ENCODE assay signal across 9 cellular contexts in genomic region chr2:138503652-138504051, GRCh38. TPM values are rescaled to one million over a fixed set of nuclear protein-coding genes. Genes with fewer than 3 reads are reported as not detected.
DNase-seq lines count a peak whose midpoint lies in the region; ATAC-seq, FAIRE-seq and TF ChIP-seq lines count a peak whose summit lies in the region.
"Had no signal": no experiment of that assay in that cellular context is flagged by ENCODE, and none has a peak within 500 bp of the region (broad histone marks: within the 10 kb centered on the region; RNA-seq: fewer than 3 reads in every experiment).

No MANE protein-coding gene starts in this region.

- peaks cover 66% of the 10 kb centered on the region for H3K79me2 ChIP-seq in keratinocyte (ENCODE audit: control insufficient read depth, insufficient read depth, low read length)

- TF ChIP-seq CTCF in keratinocyte (optimal IDR thresholded peaks at IDR 0.05 in 1 of 3, IDR thresholded peaks at IDR 0.05 in 1 of 3, conservative IDR thresholded peaks at IDR 0.05 in 1 of 3; ENCODE audit: extremely low read depth in 1 of 3, insufficient read depth in 2 of 3, low read length in 3 of 3) = no peak
- TF ChIP-seq CTCF in tibial artery (IDR thresholded peaks at IDR 0.05) = no peak

- H3K4me3 ChIP-seq in keratinocyte (ENCODE audit: control insufficient read depth in 2 of 3, extremely low read depth in 1 of 3, insufficient read depth in 2 of 3, low read depth in 1 of 3, low read length in 3 of 3) = peak overlapping the region; percentile 92 to 100 (median 98)
- peak overlapping the region; percentile 96 to 98 for H3K4me3 ChIP-seq in tibial artery

- H3K9me3 Mint-ChIP-seq in activated naive CD4-positive, alpha-beta T cell treated with anti-CD3 and anti-CD28 coated beads for 36 hours = no peaks in the 10 kb centered on the region
- no peaks in the 10 kb centered on the region for H3K9me3 Mint-ChIP-seq in activated CD4-positive, alpha-beta memory T cell treated with anti-CD3 and anti-CD28 coated beads, Interleukin-2, amount 10 ng/mL, durations not matched to agents 7 days and 5 days

- CTCF ChIA-PET in activated naive CD4-positive, alpha-beta T cell treated with anti-CD3 and anti-CD28 coated beads for 36 hours (lab: Charles Lee) = no interaction called here
- CTCF ChIA-PET in activated CD4-positive, alpha-beta memory T cell treated with anti-CD3 and anti-CD28 coated beads, Interleukin-2, amount 10 ng/mL, durations not matched to agents 7 days and 5 days (lab: Charles Lee) = no interaction called here

- POLR2A ChIA-PET in activated CD4-positive, alpha-beta memory T cell treated with anti-CD3 and anti-CD28 coated beads, Interleukin-2, amount 10 ng/mL, durations not matched to agents 7 days and 5 days (lab: Charles Lee) = interaction anchor here (1.3 kb wide), 1 partner anchor 9 kb away, joined by 5 read pairs; no protein-coding TSS in a partner anchor

- no peak for FAIRE-seq in keratinocyte (lab: Jason Lieb, UNC)

- H3K27me3 ChIP-seq in keratinocyte (ENCODE audit: control insufficient read depth, extremely low read depth, insufficient read depth, low read length) = no peaks in the 10 kb centered on the region
- H3K27me3 ChIP-seq in tibial artery = no peaks in the 10 kb centered on the region

- H3K9me1 ChIP-seq in keratinocyte (ENCODE audit: control insufficient read depth, extremely low read depth, insufficient read depth, low read length) = no peaks in the 10 kb centered on the region

- H3K27me3 Mint-ChIP-seq in activated naive CD4-positive, alpha-beta T cell treated with anti-CD3 and anti-CD28 coated beads for 36 hours (ENCODE audit: low read depth) = no peaks in the 10 kb centered on the region
- no peaks in the 10 kb centered on the region for H3K27me3 Mint-ChIP-seq in activated CD4-positive, alpha-beta memory T cell treated with anti-CD3 and anti-CD28 coated beads, Interleukin-2, amount 10 ng/mL, durations not matched to agents 7 days and 5 days

- peaks cover 8% of the 10 kb centered on the region for H3K4me1 ChIP-seq in keratinocyte (ENCODE audit: control insufficient read depth, extremely low read depth, insufficient read depth, low read length)
- peaks cover 0 to 75% (median 36%) of the 10 kb centered on the region in 4 donors for H3K4me1 ChIP-seq in tibial artery

- no peak overlapping the region for H2AFZ ChIP-seq in keratinocyte (ENCODE audit: control insufficient read depth, low read length)

- peak overlapping the region; percentile 92 for H3K9ac ChIP-seq in keratinocyte (ENCODE audit: control insufficient read depth, extremely low read depth, insufficient read depth, low read length)

- intact Hi-C loops in activated naive CD4-positive, alpha-beta T cell treated with anti-CD3 and anti-CD28 coated beads for 36 hours (cut with micrococcal nuclease) = loop anchor here (1.0 to 10.0 kb wide), 3 partner anchors 13 to 549 kb away; no protein-coding TSS in a partner anchor
- intact Hi-C loops in tibial artery (cut with DNase I; ENCODE audit: low total_unique reads) = no loop called here

- dilution Hi-C loops in keratinocyte (cut with MboI; ENCODE audit: extremely low pct_ligation_motif_present, low sequenced_read_pairs) = no loop called here

- no peak for ATAC-seq in GM21390 (IDR thresholded peaks at IDR 0.05; ENCODE audit: unreplicated experiment)
- ATAC-seq in HG02981 (IDR thresholded peaks at IDR 0.05; ENCODE audit: unreplicated experiment) = no peak

- peak overlapping the region; percentile 88 for H3K4me2 ChIP-seq in keratinocyte (ENCODE audit: control insufficient read depth, extremely low read depth, insufficient read depth, low read depth, low read length)

- H3K27ac ChIP-seq in keratinocyte (ENCODE audit: control insufficient read depth, insufficient read depth, low read length) = peak overlapping the region; percentile 92
- H3K27ac ChIP-seq in tibial artery = peak overlapping the region; percentile 98

- H3K4me3 Mint-ChIP-seq in activated naive CD4-positive, alpha-beta T cell treated with anti-CD3 and anti-CD28 coated beads for 36 hours = peak overlapping the region; percentile 96
- peak overlapping the region; percentile 84 for H3K4me3 Mint-ChIP-seq in activated CD4-positive, alpha-beta memory T cell treated with anti-CD3 and anti-CD28 coated beads, Interleukin-2, amount 10 ng/mL, durations not matched to agents 7 days and 5 days

- no peaks in the 10 kb centered on the region for H4K20me1 ChIP-seq in keratinocyte (ENCODE audit: control insufficient read depth, extremely low read depth, insufficient read depth, low read length)

- peak overlapping the region; percentile 92 for H3K27ac Mint-ChIP-seq in activated naive CD4-positive, alpha-beta T cell treated with anti-CD3 and anti-CD28 coated beads for 36 hours
- H3K27ac Mint-ChIP-seq in activated CD4-positive, alpha-beta memory T cell treated with anti-CD3 and anti-CD28 coated beads, Interleukin-2, amount 10 ng/mL, durations not matched to agents 7 days and 5 days = no peak overlapping the region

- no peak for DNase-seq in activated naive CD4-positive, alpha-beta T cell treated with anti-CD3 and anti-CD28 coated beads for 36 hours
- DNase-seq in activated naive CD4-positive, alpha-beta T cell (lab: John Stamatoyannopoulos, UW) = no peak
- DNase-seq in activated CD4-positive, alpha-beta memory T cell treated with anti-CD3 and anti-CD28 coated beads, Interleukin-2, amount 10 ng/mL, durations not matched to agents 7 days and 5 days = no peak
- DNase-seq in keratinocyte (ENCODE audit: low read depth, low spot score) = no peak
- DNase-seq in tibial artery = no peak
- DNase-seq in hippocampal formation (lab: John Stamatoyannopoulos, UW) = no peak
- DNase-seq: T-helper 9 cell had no signal

- H3K36me3 ChIP-seq in keratinocyte (ENCODE audit: control insufficient read depth in 2 of 2, extremely low read depth in 1 of 2, insufficient read depth in 2 of 2, low read length in 2 of 2) (no peaks in the 10 kb centered on the region), tibial artery (no peaks in the 10 kb centered on the region)

- H3K9me3 ChIP-seq in keratinocyte (ENCODE audit: control insufficient read depth, low read depth, low read length) = no peaks in the 10 kb centered on the region
- no peaks in the 10 kb centered on the region for H3K9me3 ChIP-seq in tibial artery

- H3K4me1 Mint-ChIP-seq in activated naive CD4-positive, alpha-beta T cell treated with anti-CD3 and anti-CD28 coated beads for 36 hours (ENCODE audit: low read depth) = peaks cover 39% of the 10 kb centered on the region
- peaks cover 26% of the 10 kb centered on the region for H3K4me1 Mint-ChIP-seq in activated CD4-positive, alpha-beta memory T cell treated with anti-CD3 and anti-CD28 coated beads, Interleukin-2, amount 10 ng/mL, durations not matched to agents 7 days and 5 days

- peaks cover 13% of the 10 kb centered on the region for H3K36me3 Mint-ChIP-seq in activated naive CD4-positive, alpha-beta T cell treated with anti-CD3 and anti-CD28 coated beads for 36 hours (ENCODE audit: low read depth)
- peaks cover 19% of the 10 kb centered on the region for H3K36me3 Mint-ChIP-seq in activated CD4-positive, alpha-beta memory T cell treated with anti-CD3 and anti-CD28 coated beads, Interleukin-2, amount 10 ng/mL, durations not matched to agents 7 days and 5 days (ENCODE audit: low read depth)

RNA-seq across cellular contexts. Expression of gene SPOPL, which starts 2.1 kb away (rescaled TPM):
- 1 to 10 TPM; 8.4 to 8.7 TPM for total RNA-seq in activated naive CD4-positive, alpha-beta T cell treated with anti-CD3 and anti-CD28 coated beads for 36 hours
- 10 to 100 TPM; 16.0 to 16.1 TPM for total RNA-seq in activated CD4-positive, alpha-beta memory T cell treated with anti-CD3 and anti-CD28 coated beads, Interleukin-2, amount 10 ng/mL, durations not matched to agents 7 days and 5 days
- polyA plus RNA-seq in keratinocyte = 9.1 to 16.5 TPM (median 11.4 TPM) in 3 replicates
- polyA plus RNA-seq in keratinocyte (2011; ENCODE audit: low read depth) = 13.7 TPM
- 8.9 and 18.8 TPM in 2 replicates for polyA plus RNA-seq in keratinocyte (2011; cell fraction: cytosol; rRNA removed)
- 11.8 and 13.3 TPM in 2 replicates for polyA plus RNA-seq in keratinocyte (2011; cell fraction: nucleus; rRNA removed)
- 9.8 and 9.9 TPM in 2 replicates for polyA plus RNA-seq in keratinocyte (2012; ENCODE audit: low replicate concordance)
- polyA minus RNA-seq in keratinocyte = 3.8 to 20.0 TPM (median 8.4 TPM) in 3 replicates
- polyA minus RNA-seq in keratinocyte (2011; cell fraction: cytosol; rRNA and poly(A)+ RNA removed) = 20.3 TPM
- 11.9 and 24.4 TPM in 2 replicates for polyA minus RNA-seq in keratinocyte (2011; cell fraction: nucleus; rRNA and poly(A)+ RNA removed)
